8 cellular contexts compared by ENCODE assay signal in genomic region chr20:46089338-46090094, GRCh38. TPM values are rescaled to one million over a fixed set of nuclear protein-coding genes. Genes with fewer than 3 reads are reported as not detected.
DNase-seq lines count a peak whose midpoint lies in the region; ATAC-seq and TF ChIP-seq lines count a peak whose summit lies in the region.

NCOA5 (minus strand) TSS chr20:46089962; CDS start chr20:46079424, 10,538 bp downstream.

- no peaks in the 10 kb centered on the region for H3K27me3 Mint-ChIP-seq in chondrocyte (ENCODE audit: low read depth)

- no peaks in the 10 kb centered on the region for H3K9me3 Mint-ChIP-seq in chondrocyte (ENCODE audit: low read depth)

- peak; percentile 98 for DNase-seq in Ammon's horn (ENCODE audit: low spot score)
- peak; percentile 96 for DNase-seq in NCI-H510A (lab: John Stamatoyannopoulos, UW)
- peak; percentile 86 to 90 for DNase-seq in activated CD4-positive, alpha-beta T cell treated with anti-CD3 and anti-CD28 coated beads for 24 hours (ENCODE audit: low read depth in 2 of 2)
- peak; percentile 99 for DNase-seq in chondrocyte (ENCODE audit: low spot score)
- DNase-seq in kidney glomerular epithelial cell (lab: John Stamatoyannopoulos, UW): peak; percentile 89
- DNase-seq in stimulated activated CD4-positive, alpha-beta T cell treated with anti-CD3 and anti-CD28 coated beads, Interleukin-1b, Interleukin-23, amount 100 ng/mL, for 1 hour (ENCODE audit: low read depth in 2 of 2): peak; percentile 85

- H3K36me3 Mint-ChIP-seq in chondrocyte (ENCODE audit: low read depth): no peaks in the 10 kb centered on the region

- peaks cover 50% of the 10 kb centered on the region for H3K4me1 Mint-ChIP-seq in chondrocyte (ENCODE audit: low read depth)

- ATAC-seq in HG03439 (IDR thresholded peaks at IDR 0.05; ENCODE audit: unreplicated experiment): peak; percentile 88

- H3K27ac Mint-ChIP-seq in chondrocyte (ENCODE audit: unreplicated experiment): peak within 1 kb of the TSS; percentile 95

- peak; percentile 68 for TF ChIP-seq CTCF in chondrocyte (IDR thresholded peaks at IDR 0.05)

- H3K4me3 Mint-ChIP-seq in chondrocyte (ENCODE audit: unreplicated experiment): peak within 1 kb of the TSS; percentile 85

- TF ChIP-seq POLR2A in GM19193 (IDR thresholded peaks at IDR 0.05; ENCODE audit: extremely low read depth, insufficient read depth, insufficient read length): peak; percentile 95

RNA-seq across cellular contexts. Expression of gene NCOA5, which starts in this region (rescaled TPM):
- total RNA-seq in chondrocyte: 25.1 to 27.3 TPM (median 26.2 TPM) in 3 replicates

Comparison
In these comparisons a context has a peak if more than half of its experiments do, and no peak if none do; other contexts are left out.
1. Peak in every context shown above with its lines: DNase-seq and ATAC-seq.